27 cellular contexts compared by ENCODE assay signal in genomic region chr18:62837011-62837410, GRCh38.
"Had no signal": no experiment of that assay in that cellular context is flagged by ENCODE, and none has a peak within 500 bp of the region (broad histone marks: within the 10 kb centered on the region; RNA-seq: fewer than 3 reads in every experiment).

No MANE protein-coding gene starts in this region.

- H3K9me3 ChIP-seq: neutrophil, pancreas, prostate gland, right lobe of liver, sigmoid colon, stomach, thoracic aorta, thyroid gland, tibial nerve, upper lobe of left lung, vagina had no signal

- H3K27me3 Mint-ChIP-seq: natural killer cell treated with Interleukin-12 subunit alpha and Interleukin-12 subunit beta and Interleukin-15 and Interleukin-18, amount 100 ng/mL, for 72 hours; stimulated activated naive B cell treated with anti-CD40 and anti-IgM and Interleukin-4, amounts not matched to agents 10 μg/mL and 1 μg/mL and 100 μg/mL, for 72 hours; stimulated activated naive CD8-positive, alpha-beta T cell treated with anti-CD3 and anti-CD28 coated beads, Interleukin-15, Interleukin-2, amounts not matched to agents 100 ng/mL and 50 ng/mL, for 24 hours had no signal

- ATAC-seq: natural killer cell treated with Interleukin-12 subunit alpha and Interleukin-12 subunit beta and Interleukin-15 and Interleukin-18, amount 100 ng/mL, for 72 hours; pancreas; right cardiac atrium; right lobe of liver; stimulated activated effector memory CD8-positive, alpha-beta T cell treated with anti-CD3 and anti-CD28 coated beads, Interleukin-12 subunit alpha, Interleukin-12 subunit beta, amount 100 ng/mL, for 72 hours; stimulated activated naive B cell treated with anti-CD40 and anti-IgM and Interleukin-4, amounts not matched to agents 10 μg/mL and 1 μg/mL and 100 μg/mL, for 72 hours had no signal

- H3K4me3 Mint-ChIP-seq: natural killer cell treated with Interleukin-12 subunit alpha and Interleukin-12 subunit beta and Interleukin-15 and Interleukin-18, amount 100 ng/mL, for 72 hours; nephron progenitor cell; neural crest cell; stimulated activated effector memory CD8-positive, alpha-beta T cell treated with anti-CD3 and anti-CD28 coated beads, Interleukin-12 subunit alpha, Interleukin-12 subunit beta, amount 100 ng/mL, for 72 hours; stimulated activated naive B cell treated with anti-CD40 and anti-IgM and Interleukin-4, amounts not matched to agents 10 μg/mL and 1 μg/mL and 100 μg/mL, for 72 hours; stimulated activated naive CD8-positive, alpha-beta T cell treated with anti-CD3 and anti-CD28 coated beads, Interleukin-15, Interleukin-2, amounts not matched to agents 100 ng/mL and 50 ng/mL, for 24 hours had no signal

- H3K27ac ChIP-seq: neutrophil, pancreas, prostate gland, right lobe of liver, sigmoid colon, stomach, thoracic aorta, thyroid gland, tibial nerve, upper lobe of left lung, vagina had no signal

- H3K36me3 ChIP-seq: neutrophil, pancreas, prostate gland, right lobe of liver, sigmoid colon, thoracic aorta, thyroid gland, tibial nerve, upper lobe of left lung, vagina had no signal

- H3K4me3 ChIP-seq: pancreas, prostate gland, right lobe of liver, sigmoid colon, stomach, thoracic aorta, thyroid gland, tibial nerve, upper lobe of left lung, vagina had no signal

- H3K27ac Mint-ChIP-seq: natural killer cell treated with Interleukin-12 subunit alpha and Interleukin-12 subunit beta and Interleukin-15 and Interleukin-18, amount 100 ng/mL, for 72 hours; nephron progenitor cell; stimulated activated effector memory CD8-positive, alpha-beta T cell treated with anti-CD3 and anti-CD28 coated beads, Interleukin-12 subunit alpha, Interleukin-12 subunit beta, amount 100 ng/mL, for 72 hours; stimulated activated naive CD8-positive, alpha-beta T cell treated with anti-CD3 and anti-CD28 coated beads, Interleukin-15, Interleukin-2, amounts not matched to agents 100 ng/mL and 50 ng/mL, for 24 hours had no signal

- FAIRE-seq: pancreas, small intestine, urothelium cell line had no signal

- H3K27me3 ChIP-seq: neutrophil, pancreas, right lobe of liver, sigmoid colon, stomach, thyroid gland, tibial nerve, upper lobe of left lung, vagina had no signal

- H3K36me3 Mint-ChIP-seq: natural killer cell treated with Interleukin-12 subunit alpha and Interleukin-12 subunit beta and Interleukin-15 and Interleukin-18, amount 100 ng/mL, for 72 hours; stimulated activated effector memory CD8-positive, alpha-beta T cell treated with anti-CD3 and anti-CD28 coated beads, Interleukin-12 subunit alpha, Interleukin-12 subunit beta, amount 100 ng/mL, for 72 hours had no signal

- DNase-seq: nephron progenitor cell; nucleus accumbens; pancreas; right cardiac atrium; right lobe of liver; sigmoid colon; small intestine; stimulated activated CD4-positive, alpha-beta T cell treated with anti-CD3 and anti-CD28 coated beads, Interleukin-15, amount 100 ng/mL, for 24 hours; stimulated activated CD4-positive, alpha-beta T cell treated with anti-CD3 and anti-CD28 coated beads, Interleukin-2, amount 100 ng/mL, for 24 hours; stimulated activated CD4-positive, alpha-beta T cell treated with anti-CD3 and anti-CD28 coated beads, Interleukin-2, amount 100 ng/mL, for 48 hours; stimulated activated CD4-positive, alpha-beta T cell treated with anti-CD3 and anti-CD28 coated beads, Interleukin-4, amount 100 ng/mL, for 24 hours; stimulated activated naive B cell treated with anti-CD40 and anti-IgM and Interleukin-4, amounts not matched to agents 10 μg/mL and 1 μg/mL and 100 μg/mL, for 72 hours; stimulated activated naive CD4-positive, alpha-beta T cell treated with Interleukin-2 at 50 U/mL for 16 hours; stomach; thyroid gland; trophoblast cell; upper lobe of left lung had no signal

- H3K4me1 ChIP-seq: prostate gland, vagina had no signal

- H3K9me3 Mint-ChIP-seq: natural killer cell treated with Interleukin-12 subunit alpha and Interleukin-12 subunit beta and Interleukin-15 and Interleukin-18, amount 100 ng/mL, for 72 hours; nephron progenitor cell; neural crest cell; stimulated activated effector memory CD8-positive, alpha-beta T cell treated with anti-CD3 and anti-CD28 coated beads, Interleukin-12 subunit alpha, Interleukin-12 subunit beta, amount 100 ng/mL, for 72 hours; stimulated activated naive B cell treated with anti-CD40 and anti-IgM and Interleukin-4, amounts not matched to agents 10 μg/mL and 1 μg/mL and 100 μg/mL, for 72 hours; stimulated activated naive CD8-positive, alpha-beta T cell treated with anti-CD3 and anti-CD28 coated beads, Interleukin-15, Interleukin-2, amounts not matched to agents 100 ng/mL and 50 ng/mL, for 24 hours had no signal
